In genomic region chr22:21045585-21046294, GRCh38 we compare ENCODE assay signal across 1 cellular context.
A peak's percentile ranks its signal among the peaks of the same experiment; 100 is the strongest.
TF ChIP-seq lines count a peak whose summit lies in the region.

TSS of gene LRRC74B (plus strand) at chr22:21045946. CDS start at chr22:21045987, 41 bp downstream.

TF ChIP-seq in K562, 482 proteins besides CTCF, POLR2A, EP300 and RAD21 (continued from another document and continues in another):
- TF ChIP-seq HOXB6 (CRISPR knock-in tag; IDR thresholded peaks at IDR 0.05; ENCODE audit: borderline replicate concordance) (peak; percentile 55; the same call in 1 of the 2 replicates), PHF21A (IDR thresholded peaks at IDR 0.05; ENCODE audit: borderline replicate concordance, low read depth) (no peak), ZBTB9 (CRISPR knock-in tag; IDR thresholded peaks at IDR 0.05) (peak; percentile 16; the same call in 1 of the 2 replicates), THRB (CRISPR knock-in tag; conservative IDR thresholded peaks at IDR 0.05) (0 out of 2 replicates have a peak, but pooled peaks have one; percentile 8), WHSC1 (IDR thresholded peaks at IDR 0.05; ENCODE audit: low read length) (peak; percentile 54), POLR3A (IDR thresholded peaks at IDR 0.05; ENCODE audit: borderline replicate concordance, extremely low read depth, insufficient read depth, insufficient read length) (no peak), ETV6 (IDR thresholded peaks at IDR 0.05; ENCODE audit: borderline replicate concordance in 1 of 2, low read depth in 2 of 2, low read length in 1 of 2) (no peak), ETV6 (CRISPR knock-in tag; IDR thresholded peaks at IDR 0.05; ENCODE audit: borderline replicate concordance) (0 out of 2 replicates have a peak, but pooled peaks have one; percentile 27), ELF2 (CRISPR knock-in tag; IDR thresholded peaks at IDR 0.05) (peak; percentile 72; the same call in 1 of the 2 replicates), HNRNPLL (IDR thresholded peaks at IDR 0.05; ENCODE audit: low read depth, low read length, poor library complexity, severe bottlenecking) (peak; percentile 39), CEBPZ (IDR thresholded peaks at IDR 0.05; ENCODE audit: borderline replicate concordance, low read depth, low read length) (peak; percentile 68; the same call in 1 of the 2 replicates), SMAD1 (IDR thresholded peaks at IDR 0.05; ENCODE audit: low read depth, low read length, partially characterized antibody) (peak; percentile 67), FOXA3 (CRISPR knock-in tag; conservative IDR thresholded peaks at IDR 0.05 in 1 of 2, IDR thresholded peaks at IDR 0.05 in 1 of 2) (peak in 1 of 2 experiments; percentile 46; a peak in 1 of 4 replicates), FIP1L1 (IDR thresholded peaks at IDR 0.05; ENCODE audit: low read depth, low read length, poor library complexity, severe bottlenecking) (no peak), MAX (CRISPR knock-in tag; IDR thresholded peaks at IDR 0.05) (peak; percentile 81), SMAD3 (CRISPR knock-in tag; conservative IDR thresholded peaks at IDR 0.05) (no peak), ESRRB (CRISPR knock-in tag; IDR thresholded peaks at IDR 0.05; ENCODE audit: borderline replicate concordance) (no peak), FOXP4 (CRISPR knock-in tag; IDR thresholded peaks at IDR 0.05; ENCODE audit: borderline replicate concordance) (peak; percentile 83; the same call in 1 of the 2 replicates), HBP1 (CRISPR knock-in tag; IDR thresholded peaks at IDR 0.05) (no peak), SAP30 (IDR thresholded peaks at IDR 0.05; ENCODE audit: borderline replicate concordance, insufficient read depth, low read depth, low read length, poor library complexity, severe bottlenecking) (peak; percentile 81), PBX2 (CRISPR knock-in tag; IDR thresholded peaks at IDR 0.05; ENCODE audit: low read depth) (peak; percentile 99), PBX2 (tag; conservative IDR thresholded peaks at IDR 0.05; ENCODE audit: low read depth) (no peak), CREB1 (IDR thresholded peaks at IDR 0.05) (peak; percentile 35; the same call in 1 of the 2 replicates), CREB1 (CRISPR knock-in tag; IDR thresholded peaks at IDR 0.05) (no peak), E2F6 (IDR thresholded peaks at IDR 0.05; ENCODE audit: borderline replicate concordance in 1 of 2, extremely low read depth in 1 of 2, insufficient read depth in 1 of 2, insufficient read length in 1 of 2, low read depth in 1 of 2, low read length in 1 of 2, poor library complexity in 1 of 2, severe bottlenecking in 1 of 2) (peak; percentile 41 to 53), E2F4 (CRISPR knock-in tag; IDR thresholded peaks at IDR 0.05; ENCODE audit: low read depth) (peak; percentile 77), ZNF311 (CRISPR knock-in tag; IDR thresholded peaks at IDR 0.05) (no peak), BMI1 (IDR thresholded peaks at IDR 0.05; ENCODE audit: low read length) (peak; percentile 100), RHOXF2B (CRISPR knock-in tag; conservative IDR thresholded peaks at IDR 0.05) (0 out of 2 replicates have a peak, but pooled peaks have one; percentile 63), PML (IDR thresholded peaks at IDR 0.05; ENCODE audit: low read length) (no peak), ZFP30 (CRISPR knock-in tag; IDR thresholded peaks at IDR 0.05; ENCODE audit: borderline replicate concordance) (no peak), CC2D1A (IDR thresholded peaks at IDR 0.05) (no peak), MCM2 (IDR thresholded peaks at IDR 0.05; ENCODE audit: low read depth) (no peak), NEUROD1 (IDR thresholded peaks at IDR 0.05; ENCODE audit: borderline replicate concordance, low read depth, low read length, partially characterized antibody) (peak; percentile 100), GATAD2B (IDR thresholded peaks at IDR 0.05; ENCODE audit: borderline replicate concordance) (no peak), MCM3 (IDR thresholded peaks at IDR 0.05) (no peak), CTCFL (IDR thresholded peaks at IDR 0.05; ENCODE audit: borderline replicate concordance, insufficient read depth, low read depth, low read length, poor library complexity, severe bottlenecking) (peak; percentile 8), HIVEP1 (CRISPR knock-in tag; IDR thresholded peaks at IDR 0.05) (peak; percentile 5; the same call in 1 of the 2 replicates), FOXJ2 (tag; IDR thresholded peaks at IDR 0.05) (peak; percentile 100), HMGN3 (IDR thresholded peaks at IDR 0.05; ENCODE audit: borderline replicate concordance, extremely low read depth, insufficient read length, low read depth, low read length) (peak; percentile 96), ZBTB26 (CRISPR knock-in tag; IDR thresholded peaks at IDR 0.05) (0 out of 2 replicates have a peak, but pooled peaks have one; percentile 5)
